1 cellular context compared by ENCODE assay signal in the genomic region with DNA sequence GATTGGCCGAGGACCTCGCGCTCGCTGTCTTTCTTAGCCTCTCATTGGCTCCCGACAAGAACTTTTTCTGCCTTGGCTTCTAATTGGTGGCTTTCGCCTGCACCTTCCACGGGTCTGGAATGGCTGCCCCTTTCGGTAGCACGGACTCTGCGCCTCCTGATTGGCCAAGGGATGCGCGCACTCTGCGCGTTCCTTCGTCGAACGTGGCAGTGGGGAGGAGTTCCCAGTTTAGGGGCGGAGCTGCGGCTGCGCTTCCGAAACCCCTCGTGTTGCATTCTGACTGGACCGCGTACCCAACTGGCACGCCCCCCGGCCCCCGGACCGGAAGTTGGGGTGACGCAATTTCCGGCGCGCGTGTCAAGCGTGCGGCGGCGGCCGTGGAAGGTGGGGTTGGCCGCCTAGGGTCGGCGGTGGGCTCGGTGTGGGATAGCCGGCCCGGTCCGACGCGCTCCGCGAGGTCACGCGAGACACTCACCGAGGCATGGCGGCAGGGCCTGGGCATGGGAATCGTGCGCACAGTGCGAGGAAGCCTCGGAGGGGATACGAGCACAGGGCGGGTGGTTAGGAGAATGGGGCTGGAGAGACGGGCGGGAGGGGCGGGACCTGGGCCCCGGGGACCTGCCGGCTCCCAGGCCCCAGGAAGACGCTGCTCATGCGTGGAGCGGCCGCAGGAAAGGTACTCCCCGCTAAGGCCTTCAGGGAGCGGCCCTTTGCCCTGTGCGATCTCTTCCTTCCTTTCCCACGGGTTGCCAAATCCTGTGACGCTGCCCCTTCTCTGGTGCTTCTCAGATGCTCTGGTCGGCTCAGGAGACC.
TF ChIP-seq lines count a peak whose summit lies in the region.

No MANE protein-coding gene starts in this region.

TF ChIP-seq in HepG2, 621 proteins besides CTCF, POLR2A, EP300 and RAD21 (continued from another document and continues in another):
- TF ChIP-seq HNF1A (IDR thresholded peaks at IDR 0.05; ENCODE audit: low read depth) (no peak; the same call in 1 of the 2 replicates), HNF1A (CRISPR knock-in tag; IDR thresholded peaks at IDR 0.05; ENCODE audit: borderline replicate concordance) (peak; percentile 82; the same call in 1 of the 2 replicates), HNRNPH1 (optimal IDR thresholded peaks at IDR 0.05; ENCODE audit: low read depth, low read length) (no peak), TAF1 (CRISPR knock-in tag; IDR thresholded peaks at IDR 0.05) (peak; percentile 98), REPIN1 (CRISPR knock-in tag; IDR thresholded peaks at IDR 0.05; ENCODE audit: borderline replicate concordance, low read depth) (peak; percentile 31; the same call in 1 of the 2 replicates), ZFP41 (CRISPR knock-in tag; IDR thresholded peaks at IDR 0.05; ENCODE audit: borderline replicate concordance) (no peak; the same call in none of the 2 replicates), ARNT2 (CRISPR knock-in tag; IDR thresholded peaks at IDR 0.05; ENCODE audit: low read depth) (peak; percentile 97; the same call in 1 of the 2 replicates), ZNF605 (CRISPR knock-in tag; IDR thresholded peaks at IDR 0.05) (peak; percentile 99), GATAD1 (CRISPR knock-in tag; IDR thresholded peaks at IDR 0.05) (peak; percentile 96), NAIF1 (CRISPR knock-in tag; IDR thresholded peaks at IDR 0.05; ENCODE audit: borderline replicate concordance) (no peak), PBX2 (CRISPR knock-in tag; IDR thresholded peaks at IDR 0.05) (no peak), CREBL2 (CRISPR knock-in tag; IDR thresholded peaks at IDR 0.05; ENCODE audit: borderline replicate concordance) (0 out of 2 replicates have a peak, but pooled peaks have one; percentile 75), RFX1 (IDR thresholded peaks at IDR 0.05) (no peak), HOXD1 (CRISPR knock-in tag; IDR thresholded peaks at IDR 0.05) (peak; percentile 94), TFE3 (CRISPR knock-in tag; IDR thresholded peaks at IDR 0.05) (peak; percentile 83), RARG (CRISPR knock-in tag; IDR thresholded peaks at IDR 0.05; ENCODE audit: low read depth) (no peak; the same call in 1 of the 2 replicates), ZNF335 (CRISPR knock-in tag; IDR thresholded peaks at IDR 0.05) (peak; percentile 60; the same call in 1 of the 2 replicates), ZNF766 (CRISPR knock-in tag; IDR thresholded peaks at IDR 0.05; ENCODE audit: borderline replicate concordance) (peak; percentile 77; the same call in 1 of the 2 replicates), FOSL2 (CRISPR knock-in tag; IDR thresholded peaks at IDR 0.05) (peak; percentile 83), ZNF7 (CRISPR knock-in tag; IDR thresholded peaks at IDR 0.05) (peak; percentile 11; the same call in 1 of the 2 replicates), ZNF3 (CRISPR knock-in tag; IDR thresholded peaks at IDR 0.05) (no peak; the same call in 1 of the 2 replicates), TGIF2 (CRISPR knock-in tag; IDR thresholded peaks at IDR 0.05) (peak; percentile 64; the same call in 1 of the 2 replicates), ZNF121 (CRISPR knock-in tag; IDR thresholded peaks at IDR 0.05) (no peak), KAT7 (CRISPR knock-in tag; IDR thresholded peaks at IDR 0.05; ENCODE audit: borderline replicate concordance) (peak; percentile 44; the same call in 1 of the 2 replicates), TIGD3 (CRISPR knock-in tag; IDR thresholded peaks at IDR 0.05; ENCODE audit: borderline replicate concordance) (peak; percentile 91; the same call in 1 of the 2 replicates), ZNF564 (CRISPR knock-in tag; IDR thresholded peaks at IDR 0.05) (no peak; the same call in 1 of the 2 replicates), TEF (CRISPR knock-in tag; IDR thresholded peaks at IDR 0.05) (0 out of 2 replicates have a peak, but pooled peaks have one; percentile 53), ZNF101 (CRISPR knock-in tag; IDR thresholded peaks at IDR 0.05; ENCODE audit: borderline replicate concordance, low read depth) (no peak), ZBTB21 (CRISPR knock-in tag; IDR thresholded peaks at IDR 0.05) (peak; percentile 49; the same call in 1 of the 2 replicates), RAD51 (IDR thresholded peaks at IDR 0.05; ENCODE audit: borderline replicate concordance) (no peak), SALL1 (CRISPR knock-in tag; IDR thresholded peaks at IDR 0.05) (peak; percentile 95)
- TF ChIP-seq, protein P1, sequence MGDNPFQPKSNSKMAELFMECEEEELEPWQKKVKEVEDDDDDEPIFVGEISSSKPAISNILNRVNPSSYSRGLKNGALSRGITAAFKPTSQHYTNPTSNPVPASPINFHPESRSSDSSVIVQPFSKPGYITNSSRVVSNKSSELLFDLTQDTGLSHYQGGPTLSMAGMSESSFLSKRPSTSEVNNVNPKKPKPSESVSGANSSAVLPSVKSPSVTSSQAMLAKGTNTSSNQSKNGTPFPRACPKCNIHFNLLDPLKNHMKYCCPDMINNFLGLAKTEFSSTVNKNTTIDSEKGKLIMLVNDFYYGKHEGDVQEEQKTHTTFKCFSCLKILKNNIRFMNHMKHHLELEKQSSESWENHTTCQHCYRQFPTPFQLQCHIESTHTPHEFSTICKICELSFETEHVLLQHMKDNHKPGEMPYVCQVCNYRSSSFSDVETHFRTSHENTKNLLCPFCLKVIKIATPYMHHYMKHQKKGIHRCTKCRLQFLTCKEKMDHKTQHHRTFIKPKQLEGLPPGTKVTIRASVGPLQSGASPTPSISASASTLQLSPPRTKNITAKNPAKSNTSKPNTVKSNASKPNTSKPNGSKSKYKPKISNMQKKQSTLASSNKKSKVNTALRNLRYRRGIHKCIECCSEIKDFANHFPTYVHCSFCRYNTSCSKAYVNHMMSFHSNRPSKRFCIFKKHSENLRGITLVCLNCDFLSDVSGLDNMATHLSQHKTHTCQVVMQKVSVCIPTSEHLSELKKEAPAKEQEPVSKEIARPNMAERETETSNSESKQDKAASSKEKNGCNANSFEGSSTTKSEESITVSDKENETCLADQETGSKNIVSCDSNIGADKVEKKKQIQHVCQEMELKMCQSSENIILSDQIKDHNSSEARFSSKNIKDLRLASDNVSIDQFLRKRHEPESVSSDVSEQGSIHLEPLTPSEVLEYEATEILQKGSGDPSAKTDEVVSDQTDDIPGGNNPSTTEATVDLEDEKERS (CRISPR knock-in tag; IDR thresholded peaks at IDR 0.05): 0 out of 2 replicates have a peak, but pooled peaks have one; percentile 40
- TF ChIP-seq, protein P2, sequence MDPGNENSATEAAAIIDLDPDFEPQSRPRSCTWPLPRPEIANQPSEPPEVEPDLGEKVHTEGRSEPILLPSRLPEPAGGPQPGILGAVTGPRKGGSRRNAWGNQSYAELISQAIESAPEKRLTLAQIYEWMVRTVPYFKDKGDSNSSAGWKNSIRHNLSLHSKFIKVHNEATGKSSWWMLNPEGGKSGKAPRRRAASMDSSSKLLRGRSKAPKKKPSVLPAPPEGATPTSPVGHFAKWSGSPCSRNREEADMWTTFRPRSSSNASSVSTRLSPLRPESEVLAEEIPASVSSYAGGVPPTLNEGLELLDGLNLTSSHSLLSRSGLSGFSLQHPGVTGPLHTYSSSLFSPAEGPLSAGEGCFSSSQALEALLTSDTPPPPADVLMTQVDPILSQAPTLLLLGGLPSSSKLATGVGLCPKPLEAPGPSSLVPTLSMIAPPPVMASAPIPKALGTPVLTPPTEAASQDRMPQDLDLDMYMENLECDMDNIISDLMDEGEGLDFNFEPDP (CRISPR knock-in tag; conservative IDR thresholded peaks at IDR 0.05): no peak
- TF ChIP-seq, protein P3, sequence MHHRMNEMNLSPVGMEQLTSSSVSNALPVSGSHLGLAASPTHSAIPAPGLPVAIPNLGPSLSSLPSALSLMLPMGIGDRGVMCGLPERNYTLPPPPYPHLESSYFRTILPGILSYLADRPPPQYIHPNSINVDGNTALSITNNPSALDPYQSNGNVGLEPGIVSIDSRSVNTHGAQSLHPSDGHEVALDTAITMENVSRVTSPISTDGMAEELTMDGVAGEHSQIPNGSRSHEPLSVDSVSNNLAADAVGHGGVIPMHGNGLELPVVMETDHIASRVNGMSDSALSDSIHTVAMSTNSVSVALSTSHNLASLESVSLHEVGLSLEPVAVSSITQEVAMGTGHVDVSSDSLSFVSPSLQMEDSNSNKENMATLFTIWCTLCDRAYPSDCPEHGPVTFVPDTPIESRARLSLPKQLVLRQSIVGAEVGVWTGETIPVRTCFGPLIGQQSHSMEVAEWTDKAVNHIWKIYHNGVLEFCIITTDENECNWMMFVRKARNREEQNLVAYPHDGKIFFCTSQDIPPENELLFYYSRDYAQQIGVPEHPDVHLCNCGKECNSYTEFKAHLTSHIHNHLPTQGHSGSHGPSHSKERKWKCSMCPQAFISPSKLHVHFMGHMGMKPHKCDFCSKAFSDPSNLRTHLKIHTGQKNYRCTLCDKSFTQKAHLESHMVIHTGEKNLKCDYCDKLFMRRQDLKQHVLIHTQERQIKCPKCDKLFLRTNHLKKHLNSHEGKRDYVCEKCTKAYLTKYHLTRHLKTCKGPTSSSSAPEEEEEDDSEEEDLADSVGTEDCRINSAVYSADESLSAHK (CRISPR knock-in tag; IDR thresholded peaks at IDR 0.05; ENCODE audit: borderline replicate concordance): no peak
- TF ChIP-seq, protein P4, sequence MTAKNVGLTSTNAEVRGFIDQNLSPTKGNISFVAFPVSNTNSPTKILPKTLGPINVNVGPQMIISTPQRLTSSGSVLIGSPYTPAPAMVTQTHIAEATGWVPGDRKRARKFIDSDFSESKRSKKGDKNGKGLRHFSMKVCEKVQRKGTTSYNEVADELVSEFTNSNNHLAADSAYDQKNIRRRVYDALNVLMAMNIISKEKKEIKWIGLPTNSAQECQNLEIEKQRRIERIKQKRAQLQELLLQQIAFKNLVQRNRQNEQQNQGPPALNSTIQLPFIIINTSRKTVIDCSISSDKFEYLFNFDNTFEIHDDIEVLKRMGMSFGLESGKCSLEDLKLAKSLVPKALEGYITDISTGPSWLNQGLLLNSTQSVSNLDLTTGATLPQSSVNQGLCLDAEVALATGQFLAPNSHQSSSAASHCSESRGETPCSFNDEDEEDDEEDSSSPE (CRISPR knock-in tag; IDR thresholded peaks at IDR 0.05): peak; percentile 88
- TF ChIP-seq, protein P5, sequence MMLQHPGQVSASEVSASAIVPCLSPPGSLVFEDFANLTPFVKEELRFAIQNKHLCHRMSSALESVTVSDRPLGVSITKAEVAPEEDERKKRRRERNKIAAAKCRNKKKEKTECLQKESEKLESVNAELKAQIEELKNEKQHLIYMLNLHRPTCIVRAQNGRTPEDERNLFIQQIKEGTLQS (CRISPR knock-in tag; IDR thresholded peaks at IDR 0.05): peak; percentile 97
